1 cellular context compared by ENCODE assay signal in genomic region chr4:74423101-74423500, GRCh38.
TF ChIP-seq lines count a peak whose summit lies in the region.

No MANE protein-coding gene starts in this region.

TF ChIP-seq in HepG2, 621 proteins besides CTCF, POLR2A, EP300 and RAD21:
- TF ChIP-seq KAT8 (CRISPR knock-in tag; IDR thresholded peaks at IDR 0.05) = no peak
- no peak for TF ChIP-seq ZNF232 (CRISPR knock-in tag; IDR thresholded peaks at IDR 0.05; ENCODE audit: borderline replicate concordance)
- no peak for TF ChIP-seq EHMT2 (IDR thresholded peaks at IDR 0.05; ENCODE audit: borderline replicate concordance, low read depth, low read length)
- TF ChIP-seq SP4 (CRISPR knock-in tag; IDR thresholded peaks at IDR 0.05) = no peak
- TF ChIP-seq SPEN (CRISPR knock-in tag; IDR thresholded peaks at IDR 0.05; ENCODE audit: low read depth) = no peak
- no peak for TF ChIP-seq YEATS4 (CRISPR knock-in tag; IDR thresholded peaks at IDR 0.05; ENCODE audit: borderline replicate concordance)
- no peak for TF ChIP-seq RAD51 (IDR thresholded peaks at IDR 0.05; ENCODE audit: borderline replicate concordance)
- no peak for TF ChIP-seq UBTF (CRISPR knock-in tag; IDR thresholded peaks at IDR 0.05)
- no peak for TF ChIP-seq NFKB2 (CRISPR knock-in tag; IDR thresholded peaks at IDR 0.05; ENCODE audit: borderline replicate concordance)
- no peak for TF ChIP-seq TEF (CRISPR knock-in tag; IDR thresholded peaks at IDR 0.05)
- no peak for TF ChIP-seq SOX6 (IDR thresholded peaks at IDR 0.05)
- no peak for TF ChIP-seq SOX6 (CRISPR knock-in tag; IDR thresholded peaks at IDR 0.05)
- TF ChIP-seq TFDP1 (CRISPR knock-in tag; IDR thresholded peaks at IDR 0.05; ENCODE audit: borderline replicate concordance) = no peak
- TF ChIP-seq PRMT3 (CRISPR knock-in tag; IDR thresholded peaks at IDR 0.05; ENCODE audit: borderline replicate concordance, low read depth) = no peak
